1 cellular context compared by ENCODE assay signal in genomic region chr6:106617302-106617701, GRCh38.
TF ChIP-seq lines count a peak whose summit lies in the region.

No MANE protein-coding gene starts in this region.

TF ChIP-seq in HepG2, 621 proteins besides CTCF, POLR2A, EP300 and RAD21:
- TF ChIP-seq ARID5B (CRISPR knock-in tag; IDR thresholded peaks at IDR 0.05) (no peak), POLR2G (IDR thresholded peaks at IDR 0.05; ENCODE audit: low read depth, low read length) (no peak), ZNF562 (CRISPR knock-in tag; IDR thresholded peaks at IDR 0.05; ENCODE audit: borderline replicate concordance) (no peak), ZNF788 (CRISPR knock-in tag; IDR thresholded peaks at IDR 0.05; ENCODE audit: borderline replicate concordance) (no peak), MTA1 (CRISPR knock-in tag; IDR thresholded peaks at IDR 0.05; ENCODE audit: borderline replicate concordance) (no peak), NAIF1 (CRISPR knock-in tag; IDR thresholded peaks at IDR 0.05; ENCODE audit: borderline replicate concordance) (no peak), NR2C2 (CRISPR knock-in tag; IDR thresholded peaks at IDR 0.05; ENCODE audit: borderline replicate concordance) (no peak), ZNF614 (CRISPR knock-in tag; IDR thresholded peaks at IDR 0.05; ENCODE audit: borderline replicate concordance) (no peak)
- TF ChIP-seq, protein P1, sequence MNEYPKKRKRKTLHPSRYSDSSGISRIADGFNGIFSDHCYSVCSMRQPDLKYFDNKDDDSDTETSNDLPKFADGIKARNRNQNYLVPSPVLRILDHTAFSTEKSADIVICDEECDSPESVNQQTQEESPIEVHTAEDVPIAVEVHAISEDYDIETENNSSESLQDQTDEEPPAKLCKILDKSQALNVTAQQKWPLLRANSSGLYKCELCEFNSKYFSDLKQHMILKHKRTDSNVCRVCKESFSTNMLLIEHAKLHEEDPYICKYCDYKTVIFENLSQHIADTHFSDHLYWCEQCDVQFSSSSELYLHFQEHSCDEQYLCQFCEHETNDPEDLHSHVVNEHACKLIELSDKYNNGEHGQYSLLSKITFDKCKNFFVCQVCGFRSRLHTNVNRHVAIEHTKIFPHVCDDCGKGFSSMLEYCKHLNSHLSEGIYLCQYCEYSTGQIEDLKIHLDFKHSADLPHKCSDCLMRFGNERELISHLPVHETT (CRISPR knock-in tag; conservative IDR thresholded peaks at IDR 0.05): no peak
TF ChIP-seq in HepG2: peak in this region for 0.
